ENCODE assay signal across 10 cellular contexts in genomic region chr4:102819588-102820365, GRCh38. TPM values are rescaled to one million over a fixed set of nuclear protein-coding genes. Genes with fewer than 3 reads are reported as not detected.
A peak's percentile ranks its signal among the peaks of the same experiment; 100 is the strongest.
DNase-seq lines count a peak whose midpoint lies in the region; FAIRE-seq and TF ChIP-seq lines count a peak whose summit lies in the region.
"Had no signal": no experiment of that assay in that cellular context is flagged by ENCODE, and none has a peak within 500 bp of the region (broad histone marks: within the 10 kb centered on the region; RNA-seq: fewer than 3 reads in every experiment).

No MANE protein-coding gene starts in this region.

- peaks cover 20 to 70% of the 10 kb centered on the region in 2 donors for H3K4me1 ChIP-seq in kidney (ENCODE audit: control insufficient read depth in 1 of 2, insufficient read depth in 1 of 2, low read depth in 1 of 2, low read length in 2 of 2)
- H3K4me1 ChIP-seq in stomach, result peaks cover 83 to 100% (median 93%) of the 10 kb centered on the region in 4 donors
- peaks cover 5% of the 10 kb centered on the region for H3K4me1 ChIP-seq in ovary (ENCODE audit: insufficient read depth)

- H3K4me1 Mint-ChIP-seq in activated naive CD4-positive, alpha-beta T cell treated with anti-CD3 and anti-CD28 coated beads, Interleukin-2, amount 50 U/mL, for 24 hours, result peaks cover 73% of the 10 kb centered on the region

- H3K36me3 ChIP-seq in kidney (ENCODE audit: control insufficient read depth in 1 of 2, insufficient read depth in 2 of 2, low read length in 2 of 2) (peaks cover 4 to 10% of the 10 kb centered on the region in 2 donors), stomach (peaks cover 0 to 7% (median 3%) of the 10 kb centered on the region in 4 donors), ovary (no peaks in the 10 kb centered on the region)

- H3K4me3 ChIP-seq in kidney (ENCODE audit: low read length in 2 of 2), result peak overlapping the region; percentile 1 to 19
- peak overlapping the region in 1 of 4 donors; percentile 20 for H3K4me3 ChIP-seq in stomach
- H3K4me3 ChIP-seq in ovary, result no peak overlapping the region
- H3K4me3 ChIP-seq: BLaER1 had no signal

- H3K9me3 Mint-ChIP-seq in activated naive CD4-positive, alpha-beta T cell treated with anti-CD3 and anti-CD28 coated beads, Interleukin-2, amount 50 U/mL, for 24 hours, result no peaks in the 10 kb centered on the region

- no peak for FAIRE-seq in kidney (lab: Jason Lieb, UNC)

- H3K27me3 ChIP-seq in stomach (no peaks in the 10 kb centered on the region), ovary (no peaks in the 10 kb centered on the region)
- H3K27me3 ChIP-seq: BLaER1 had no signal

- TF ChIP-seq POLR2A in stomach (IDR thresholded peaks at IDR 0.05), result no peak
- no peak for TF ChIP-seq POLR2A in ovary (IDR thresholded peaks at IDR 0.05)

- TF ChIP-seq CTCF in kidney (IDR thresholded peaks at IDR 0.05; ENCODE audit: borderline replicate concordance, extremely low read depth, insufficient read depth) (no peak), stomach (IDR thresholded peaks at IDR 0.05) (no peak), ovary (IDR thresholded peaks at IDR 0.05) (no peak)

- H3K9me3 ChIP-seq in kidney (ENCODE audit: control insufficient read depth in 1 of 2, low read length in 2 of 2), result no peaks in the 10 kb centered on the region
- H3K9me3 ChIP-seq in stomach, result no peaks in the 10 kb centered on the region
- H3K9me3 ChIP-seq in ovary, result no peaks in the 10 kb centered on the region
- H3K9me3 ChIP-seq: BLaER1 had no signal

- H3K27ac ChIP-seq in kidney (ENCODE audit: low read depth in 2 of 2, low read length in 2 of 2), result no peak overlapping the region
- peak overlapping the region in 3 of 5 donors; percentile 25 to 47 (median 26) for H3K27ac ChIP-seq in stomach
- H3K27ac ChIP-seq in ovary, result no peak overlapping the region
- H3K27ac ChIP-seq: BLaER1 had no signal

- no peaks in the 10 kb centered on the region for H3K27me3 Mint-ChIP-seq in activated naive CD4-positive, alpha-beta T cell treated with anti-CD3 and anti-CD28 coated beads, Interleukin-2, amount 50 U/mL, for 24 hours

- whole genome bisulfite sequencing in stomach, 5 donors, result 61 to 68% (median 64%) methylated on average over 8 of the region's 8 CpGs
- 70 to 77% (median 76%) methylated on average over 8 of the region's 8 CpGs for WGBS in ovary, 3 donors

- H3K36me3 Mint-ChIP-seq in activated naive CD4-positive, alpha-beta T cell treated with anti-CD3 and anti-CD28 coated beads, Interleukin-2, amount 50 U/mL, for 24 hours, result peaks cover 50% of the 10 kb centered on the region

- TF ChIP-seq EP300 in stomach (IDR thresholded peaks at IDR 0.05) (no peak), ovary (IDR thresholded peaks at IDR 0.05) (no peak)

- no peak overlapping the region for H3K4me3 Mint-ChIP-seq in activated naive CD4-positive, alpha-beta T cell treated with anti-CD3 and anti-CD28 coated beads, Interleukin-2, amount 50 U/mL, for 24 hours

- no peak overlapping the region for H3K9ac ChIP-seq in kidney (ENCODE audit: low read length in 2 of 2)
- H3K9ac ChIP-seq: BLaER1 had no signal

- peak overlapping the region; percentile 80 for H3K27ac Mint-ChIP-seq in activated naive CD4-positive, alpha-beta T cell treated with anti-CD3 and anti-CD28 coated beads, Interleukin-2, amount 50 U/mL, for 24 hours

- intact Hi-C loops in kidney (cut with DNase I), result no loop called here
- intact Hi-C loops in stomach (cut with DNase I; ENCODE audit: low total_unique reads), result no loop called here
- intact Hi-C loops in ovary (cut with DNase I), result loop anchor here in 1 of 4 donors (10.0 kb wide), 1 partner anchor 55 kb away; the partner anchor contains the start of gene MANBA

- no peak for DNase-seq in activated naive CD4-positive, alpha-beta T cell treated with anti-CD3 and anti-CD28 coated beads, Interleukin-2, amount 50 U/mL, for 16 hours
- DNase-seq in amniotic epithelial cell (ENCODE audit: low read depth) (peak; percentile 31), kidney (no peak), stomach (no peak), ovary (no peak), AG20443 (ENCODE audit: low spot score) (no peak), A172 (ENCODE audit: low spot score) (no peak)
- DNase-seq: NCI-H748 treated with DMSO at 0.1 percent for 48 hours had no signal

RNA-seq across cellular contexts. Expression of gene UBE2D3, which starts 7.6 kb away (rescaled TPM):
- total RNA-seq in kidney (262 TPM), stomach (100 to 1,000 TPM; 200 to 398 (median 286) TPM), ovary (100 to 1,000 TPM; 211 to 336 (median 258) TPM)
- polyA plus RNA-seq in kidney (ENCODE audit: insufficient read depth, low read depth, low replicate concordance) (173 TPM), stomach (100 to 1,000 TPM; 143 to 290 (median 180) TPM), ovary (100 to 1,000 TPM; 163 to 347 TPM)
- 319 and 360 TPM in 2 replicates for total RNA-seq in A172 (2014; rRNA removed; shearing (Covaris generic))

RNA-seq across cellular contexts. Expression of gene CISD2, which starts 49.0 kb away (rescaled TPM):
- total RNA-seq in kidney, result 25.6 TPM
- polyA plus RNA-seq in kidney (ENCODE audit: insufficient read depth, low read depth, low replicate concordance), result 46.3 TPM
- 10 to 100 TPM in 2 of 5 donors, 1 to 10 TPM in 2, not detected in 1; 1.3 to 21.3 (median 9.1) TPM for total RNA-seq in stomach
- polyA plus RNA-seq in stomach, result 10 to 100 TPM; 14.1 to 25.5 (median 23.2) TPM
- 10 to 100 TPM in 6 of 7 donors, 1 to 10 TPM in 1; 7.9 to 22.7 (median 19.1) TPM for total RNA-seq in ovary
- polyA plus RNA-seq in ovary, result 10 to 100 TPM; 13.6 to 27.1 TPM
- total RNA-seq in A172 (2014; rRNA removed; shearing (Covaris generic)), result 67.8 and 105 TPM in 2 replicates

RNA-seq across cellular contexts. Expression of gene MANBA, which starts 59.0 kb away (rescaled TPM):
- total RNA-seq in kidney (28.0 TPM), stomach (10 to 100 TPM; 21.0 to 69.4 (median 43.9) TPM), ovary (10 to 100 TPM; 21.9 to 30.1 (median 24.5) TPM)
- polyA plus RNA-seq in kidney (ENCODE audit: insufficient read depth, low read depth, low replicate concordance) (19.0 TPM), stomach (10 to 100 TPM in 2 of 3 donors, 1 to 10 TPM in 1; 8.4 to 15.7 (median 12.3) TPM), ovary (10 to 100 TPM; 15.6 to 32.7 TPM)
- 29.9 and 32.8 TPM in 2 replicates for total RNA-seq in A172 (2014; rRNA removed; shearing (Covaris generic))

Comparison
In these comparisons a context has a peak if more than half of its experiments do, and no peak if none do; other contexts are left out.
1. H3K27ac ChIP-seq: peak in stomach (3 of 5); none in kidney (0 of 2) and ovary (0 of 2).